8 cellular contexts compared by ENCODE assay signal in genomic region chr12:113221181-113221996, GRCh38. TPM values are rescaled to one million over a fixed set of nuclear protein-coding genes. Genes with fewer than 3 reads are reported as not detected.
A peak's percentile ranks its signal among the peaks of the same experiment; 100 is the strongest.
DNase-seq lines count a peak whose midpoint lies in the region; ATAC-seq and TF ChIP-seq lines count a peak whose summit lies in the region.

TSS of gene TPCN1 (plus strand) at chr12:113221464. CDS start at chr12:113226853, 5,389 bp downstream.

- H3K27me3 ChIP-seq in heart left ventricle (no peaks in the 10 kb centered on the region), upper lobe of left lung (no peaks in the 10 kb centered on the region)

- TF ChIP-seq EP300 in upper lobe of left lung (IDR thresholded peaks at IDR 0.05): peak in 1 of 4 donors; percentile 44

- H3K9me3 ChIP-seq in heart left ventricle (no peaks in the 10 kb centered on the region), upper lobe of left lung (no peaks in the 10 kb centered on the region)

- WGBS in adipose tissue, 3 donors: 0 to 1% (median 1%) methylated on average over 56 to 68 of the region's 68 CpGs
- WGBS in heart left ventricle, 4 donors: 0 to 1% (median 0%) methylated on average over 38 to 68 of the region's 68 CpGs
- WGBS in upper lobe of left lung, 2 donors: 0 to 1% methylated on average over 24 to 34 of the region's 68 CpGs

- H3K4me1 Mint-ChIP-seq in T-cell: peaks cover 37 to 47% (median 43%) of the 10 kb centered on the region in 3 donors

- no peaks in the 10 kb centered on the region for H3K9me3 Mint-ChIP-seq in T-cell

- DNase-seq in NCI-H1436 treated with DMSO at 0.1 percent for 48 hours (lab: John Stamatoyannopoulos, UW) (peak; percentile 98), T-cell (peak; percentile 95 to 99 (median 98)), heart left ventricle (peak; percentile 99 to 100 (median 100)), posterior cingulate gyrus (peak; percentile 98 to 100 (median 99)), upper lobe of left lung (peak; percentile 96 to 100)

- no peaks in the 10 kb centered on the region for H3K27me3 Mint-ChIP-seq in T-cell

- intact Hi-C loops in heart left ventricle (cut with DNase I) (loop anchor here in 4 of 10 donors (1.0 to 10.0 kb wide), 6 partner anchors 36 to 76 kb away; partner anchors contain the start of genes DDX54 (in 1 of the 4) and RITA1 (in 1 of the 4)), posterior cingulate gyrus (cut with DNase I) (loop anchor here (1.0 kb wide), 1 partner anchor 38 kb away; no protein-coding TSS in a partner anchor)

- ATAC-seq in HG02840 (IDR thresholded peaks at IDR 0.05; ENCODE audit: low FRiP score, unreplicated experiment) (peak; percentile 93), T-cell (replicated peaks in 1 of 4) (peak; percentile 93 to 95 (median 94)), heart left ventricle (peak; percentile 95 to 98 (median 96)), upper lobe of left lung (ENCODE audit: low FRiP score in 2 of 2) (peak; percentile 97 to 99)

- H3K4me3 Mint-ChIP-seq in T-cell: peak within 1 kb of the TSS; percentile 89 to 90 (median 89)

- POLR2A ChIA-PET in T-cell (lab: Charles Lee): interaction anchor here in 1 of 2 donors (0.6 to 0.7 kb wide), 3 partner anchors 18 to 210 kb away, joined by 3 to 7 read pairs (median 4); no protein-coding TSS in a partner anchor

- peaks cover 0 to 6% (median 0%) of the 10 kb centered on the region in 9 donors for H3K36me3 ChIP-seq in heart left ventricle
- H3K36me3 ChIP-seq in upper lobe of left lung: no peaks in the 10 kb centered on the region

- TF ChIP-seq POLR2A in heart left ventricle (IDR thresholded peaks at IDR 0.05): peak; percentile 97 to 100
- TF ChIP-seq POLR2A in upper lobe of left lung (IDR thresholded peaks at IDR 0.05): peak in 3 of 4 donors; percentile 96 to 100 (median 99)

- TF ChIP-seq CTCF in GM12875 (IDR thresholded peaks at IDR 0.05; ENCODE audit: borderline replicate concordance, insufficient read depth, low read depth, low read length) (no peak), heart left ventricle (IDR thresholded peaks at IDR 0.05) (peak in 1 of 12 donors; percentile 8), upper lobe of left lung (IDR thresholded peaks at IDR 0.05) (peak in 3 of 6 experiments; percentile 41 to 63 (median 47))

- H3K27ac Mint-ChIP-seq in T-cell: peak within 1 kb of the TSS; percentile 88 to 93

- H3K4me3 ChIP-seq in GM12875 (ENCODE audit: low read depth, low read length) (peak within 1 kb of the TSS; percentile 94), heart left ventricle (peak within 1 kb of the TSS; percentile 64 to 97 (median 84)), upper lobe of left lung (peak within 1 kb of the TSS; percentile 91 to 97 (median 93))

- no peak within 1 kb of the TSS for H3K27ac ChIP-seq in adipose tissue (ENCODE audit: low read depth, low read length)
- peak within 1 kb of the TSS; percentile 61 to 98 (median 94) for H3K27ac ChIP-seq in heart left ventricle
- peak within 1 kb of the TSS; percentile 90 to 96 (median 92) for H3K27ac ChIP-seq in upper lobe of left lung

- no peaks in the 10 kb centered on the region for H3K36me3 Mint-ChIP-seq in T-cell

- CTCF ChIA-PET in T-cell (lab: Charles Lee): interaction anchor here (0.6 to 1.3 kb wide), 5 partner anchors 12 to 229 kb away, joined by 3 to 6 read pairs (median 4); no protein-coding TSS in a partner anchor

- H3K4me1 ChIP-seq in heart left ventricle (peaks cover 9 to 57% (median 43%) of the 10 kb centered on the region in 12 donors), upper lobe of left lung (peaks cover 28 to 59% (median 46%) of the 10 kb centered on the region in 4 donors)

RNA-seq across cellular contexts. Expression of gene TPCN1, which starts in this region (rescaled TPM):
- total RNA-seq in T-cell (10 to 100 TPM; 58.8 to 81.6 (median 73.5) TPM), heart left ventricle (100 to 1,000 TPM in 4 of 9 donors, 10 to 100 TPM in 5; 52.1 to 136 (median 92.0) TPM), upper lobe of left lung (100 to 1,000 TPM in 1 of 6 donors, 10 to 100 TPM in 5; 36.6 to 193 (median 52.2) TPM)
- polyA plus RNA-seq in adipose tissue (10 to 100 TPM; 26.4 to 41.7 (median 36.1) TPM), heart left ventricle (10 to 100 TPM; 22.6 to 75.1 TPM)
